ENCODE assay signal across 8 cellular contexts in the genomic region with DNA sequence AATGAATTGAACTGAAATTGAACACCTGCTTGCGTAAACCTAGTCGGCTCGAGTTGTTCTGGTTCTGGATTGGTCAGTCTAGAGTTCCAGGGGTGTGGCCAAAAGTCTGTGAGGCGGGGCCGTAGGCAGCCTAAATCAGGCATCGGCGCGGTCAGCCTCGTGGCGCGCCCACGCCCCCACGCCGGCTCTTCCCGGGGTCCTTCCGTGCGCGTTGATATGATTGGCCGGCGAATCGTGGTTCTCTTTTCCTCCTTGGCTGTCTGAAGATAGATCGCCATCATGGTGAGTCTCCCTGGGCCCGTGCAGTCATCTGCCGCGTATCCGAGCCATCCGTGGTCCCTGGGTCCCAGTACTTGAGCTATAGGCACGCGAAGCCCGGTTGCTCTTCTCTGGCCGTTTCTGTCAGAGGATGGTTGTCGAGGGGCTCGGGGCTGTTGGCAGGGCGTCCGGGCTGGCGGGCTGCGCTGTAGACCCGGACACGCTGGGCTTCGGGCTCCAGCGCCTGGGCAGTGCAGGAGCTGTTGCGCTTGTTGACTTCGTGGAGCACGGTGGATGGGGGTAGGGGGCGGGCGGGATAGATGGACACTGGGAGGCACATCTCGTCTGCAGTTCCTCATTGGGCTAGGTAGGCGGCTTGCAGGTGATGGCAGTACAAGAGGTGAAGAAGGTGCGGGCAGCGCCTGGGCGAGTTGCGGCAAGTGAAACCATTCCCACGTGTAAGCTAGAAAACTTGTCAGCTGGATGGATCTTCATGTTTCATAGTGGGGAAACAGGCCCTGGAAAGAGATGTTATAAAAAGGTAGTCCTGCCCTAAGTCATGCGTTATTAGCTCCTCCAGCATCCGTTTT. TPM values are rescaled to one million over a fixed set of nuclear protein-coding genes. Genes with fewer than 3 reads are reported as not detected.
DNase-seq lines count a peak whose midpoint lies in the region; ATAC-seq and TF ChIP-seq lines count a peak whose summit lies in the region.

A gene (plus strand): TSS at position 241 of the 848 bp plus-strand sequence. CDS start 39 bp downstream, at position 280.

- H3K4me1 ChIP-seq in ACC112 (ENCODE audit: control insufficient read depth, insufficient read depth, low read length, unreplicated experiment) (peaks cover 33% of the 10 kb centered on the region), breast epithelium (peaks cover 0 to 6% of the 10 kb centered on the region in 2 donors), skeletal muscle tissue (ENCODE audit: control insufficient read depth in 3 of 3, insufficient read depth in 3 of 3, low read length in 3 of 3) (peaks cover 9 to 47% (median 24%) of the 10 kb centered on the region in 3 donors)

- H3K9me3 ChIP-seq in breast epithelium (no peaks in the 10 kb centered on the region), iPS-18c (ENCODE audit: control insufficient read depth, insufficient read depth, low read length) (no peaks in the 10 kb centered on the region), skeletal muscle tissue (ENCODE audit: control insufficient read depth in 3 of 3, low read length in 3 of 3) (no peaks in the 10 kb centered on the region)

- H3K4me3 ChIP-seq in ACC112 (ENCODE audit: low read depth, low read length), result peak within 1 kb of the TSS; percentile 99
- peak within 1 kb of the TSS; percentile 72 to 91 (median 83) for H3K4me3 ChIP-seq in breast epithelium
- H3K4me3 ChIP-seq in iPS-18c (ENCODE audit: insufficient read depth, low read depth, low read length), result peak within 1 kb of the TSS; percentile 79
- peak within 1 kb of the TSS; percentile 91 to 97 (median 95) for H3K4me3 ChIP-seq in skeletal muscle tissue (ENCODE audit: low read length in 3 of 3)

- peak; percentile 83 for DNase-seq in NCI-H2196 treated with DMSO at 0.1 percent for 48 hours (lab: John Stamatoyannopoulos, UW; ENCODE audit: unreplicated experiment)
- DNase-seq in breast epithelium (ENCODE audit: low spot score in 2 of 2), result peak; percentile 92 to 96

- peaks cover 55% of the 10 kb centered on the region for H3K79me2 ChIP-seq in ACC112 (ENCODE audit: control insufficient read depth, insufficient read depth, low read length, unreplicated experiment)

- intact Hi-C loops in breast epithelium (cut with DNase I; ENCODE audit: low total_unique reads), result no loop called here

- TF ChIP-seq CTCF in VCaP (conservative IDR thresholded peaks at IDR 0.05), result no peak
- TF ChIP-seq CTCF in breast epithelium (IDR thresholded peaks at IDR 0.05), result peak in 2 of 3 donors; percentile 8 to 13

- H3K27ac ChIP-seq in ACC112 (ENCODE audit: low read depth, low read length) (peak within 1 kb of the TSS; percentile 54), VCaP (peak within 1 kb of the TSS; percentile 78), breast epithelium (peak within 1 kb of the TSS; percentile 82 to 84), skeletal muscle tissue (ENCODE audit: low read depth, low read length) (peak within 1 kb of the TSS; percentile 66)

- H3K36me3 ChIP-seq in ACC112 (ENCODE audit: insufficient read depth, low read length), result peaks cover 42% of the 10 kb centered on the region
- peaks cover 5% of the 10 kb centered on the region for H3K36me3 ChIP-seq in breast epithelium
- peaks cover 31 to 38% (median 33%) of the 10 kb centered on the region in 3 donors for H3K36me3 ChIP-seq in skeletal muscle tissue (ENCODE audit: control insufficient read depth in 3 of 3, insufficient read depth in 3 of 3, low read length in 3 of 3)

- peak within 1 kb of the TSS; percentile 79 to 86 (median 82) for H3K9ac ChIP-seq in skeletal muscle tissue (ENCODE audit: low read depth in 1 of 3, low read length in 3 of 3)

- ATAC-seq in GM18870 (IDR thresholded peaks at IDR 0.05; ENCODE audit: unreplicated experiment) (peak; percentile 76), HG03135 (IDR thresholded peaks at IDR 0.05; ENCODE audit: unreplicated experiment) (peak; percentile 84)

- TF ChIP-seq POLR2A in breast epithelium (IDR thresholded peaks at IDR 0.05), result peak; percentile 80

- H2AFZ ChIP-seq in ACC112 (ENCODE audit: low read length, unreplicated experiment), result peak within 1 kb of the TSS; percentile 80

- H3K27me3 ChIP-seq in ACC112 (ENCODE audit: insufficient read depth, low read length), result no peaks in the 10 kb centered on the region
- no peaks in the 10 kb centered on the region for H3K27me3 ChIP-seq in breast epithelium
- H3K27me3 ChIP-seq in skeletal muscle tissue (ENCODE audit: control insufficient read depth in 3 of 3, insufficient read depth in 3 of 3, low read length in 3 of 3), result no peaks in the 10 kb centered on the region

RNA-seq across cellular contexts. Expression of the gene that starts here (rescaled TPM):
- total RNA-seq in breast epithelium (1,000 to 10,000 TPM; 2,814 to 3,927 (median 3,251) TPM), skeletal muscle tissue (2,668 TPM)

Comparison
In these comparisons a context has a peak if more than half of its experiments do, and no peak if none do; other contexts are left out.
1. Peak in every context shown above with its lines: DNase-seq, ATAC-seq, H3K4me3 ChIP-seq and H3K27ac ChIP-seq.